9 cellular contexts compared by ENCODE assay signal in the genomic region with DNA sequence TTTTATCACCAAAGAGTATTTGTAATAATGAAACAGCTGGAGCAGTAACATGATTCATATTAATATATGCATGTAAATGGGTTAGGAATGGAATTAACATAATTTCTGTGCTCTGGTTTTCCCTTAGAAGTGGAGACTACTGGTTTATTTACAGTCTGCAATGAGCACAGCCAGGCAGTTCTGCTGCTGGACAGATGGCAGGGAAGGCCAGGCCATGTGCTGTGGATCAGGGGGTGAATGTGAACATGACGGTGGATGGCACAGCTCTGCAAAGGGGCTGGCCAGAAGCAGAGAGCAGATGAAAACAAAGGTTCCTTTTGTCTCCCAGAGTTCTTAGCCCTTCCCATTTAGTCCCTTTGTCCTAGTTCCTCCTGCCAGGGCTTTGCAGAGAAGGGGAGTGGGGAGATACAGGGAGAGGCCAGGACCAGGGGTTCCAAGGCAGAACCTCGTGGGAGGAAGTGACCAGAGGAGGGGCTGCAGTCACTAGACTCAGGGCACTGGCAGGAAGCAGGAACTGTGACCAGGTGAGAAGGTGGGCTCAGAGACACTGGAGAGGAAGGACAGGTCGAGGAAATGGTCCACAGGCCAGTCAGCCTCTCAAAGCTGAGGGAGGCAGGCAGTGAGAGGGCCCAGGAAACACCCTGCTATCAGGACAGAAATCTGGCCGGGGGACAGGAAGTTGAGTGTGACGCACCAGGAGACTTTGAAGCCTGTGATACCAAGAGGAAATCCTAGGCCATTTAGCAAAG.
DNase-seq lines count a peak whose midpoint lies in the region; ATAC-seq, FAIRE-seq and TF ChIP-seq lines count a peak whose summit lies in the region.
"Had no signal": no experiment of that assay in that cellular context is flagged by ENCODE, and none has a peak within 500 bp of the region (broad histone marks: within the 10 kb centered on the region; RNA-seq: fewer than 3 reads in every experiment).

No MANE protein-coding gene starts in this region.

- H2BK5ac ChIP-seq in mesendoderm (ENCODE audit: low read length): no peak overlapping the region

- no peak overlapping the region for H2AK5ac ChIP-seq in mesendoderm (ENCODE audit: low read length)

- no peaks in the 10 kb centered on the region for H3K9me3 Mint-ChIP-seq in activated T-helper 17 cell treated with anti-CD3 and anti-CD28 coated beads, Interleukin-2, amount 50 U/mL, for 72 hours

- no peaks in the 10 kb centered on the region for H3K79me1 ChIP-seq in mesendoderm (ENCODE audit: low read length)

- H3K4me3 Mint-ChIP-seq in activated T-helper 17 cell treated with anti-CD3 and anti-CD28 coated beads, Interleukin-2, amount 50 U/mL, for 72 hours: peak overlapping the region; percentile 9

- H4K8ac ChIP-seq in mesendoderm (ENCODE audit: low read depth, low read length): no peak overlapping the region

- no peak overlapping the region for H2BK15ac ChIP-seq in mesendoderm (replicated peaks; ENCODE audit: low read depth)

- H3K27ac Mint-ChIP-seq in activated T-helper 17 cell treated with anti-CD3 and anti-CD28 coated beads, Interleukin-2, amount 50 U/mL, for 72 hours: peak overlapping the region; percentile 73

- H3K79me2 ChIP-seq in mesendoderm (ENCODE audit: control insufficient read depth, insufficient read depth, low read length): no peaks in the 10 kb centered on the region

- no peak overlapping the region for H3K27ac ChIP-seq in mesendoderm (ENCODE audit: low read depth, low read length)
- H3K27ac ChIP-seq: SJSA1 had no signal

- no peak overlapping the region for H3K4me2 ChIP-seq in mesendoderm (ENCODE audit: low read length)

- no peaks in the 10 kb centered on the region for H3K27me3 ChIP-seq in mesendoderm (ENCODE audit: insufficient read depth, low read length, poor library complexity)
- H3K27me3 ChIP-seq: SJSA1 had no signal

- no peak overlapping the region for H4K5ac ChIP-seq in mesendoderm (ENCODE audit: low read length)

- TF ChIP-seq POLR2A in H54 (IDR thresholded peaks at IDR 0.05; ENCODE audit: low read depth, low read length): no peak

- no CpG with 5 or more reads among the region's 5 CpGs for WGBS in mesendoderm (ENCODE audit: extremely low coverage, insufficient coverage, low lambda C conversion rate)

- H3K27me3 Mint-ChIP-seq in activated T-helper 17 cell treated with anti-CD3 and anti-CD28 coated beads, Interleukin-2, amount 50 U/mL, for 72 hours: peaks cover 6% of the 10 kb centered on the region

- no peaks in the 10 kb centered on the region for H3K36me3 ChIP-seq in mesendoderm (ENCODE audit: control insufficient read depth, insufficient read depth, low read length)
- H3K36me3 ChIP-seq: SJSA1 had no signal

- no peak overlapping the region for H3K56ac ChIP-seq in mesendoderm (ENCODE audit: low read length)

- H3K4me1 ChIP-seq in mesendoderm (ENCODE audit: control insufficient read depth, low read depth, low read length): no peaks in the 10 kb centered on the region

- peak; percentile 44 for ATAC-seq in activated T-helper 17 cell treated with anti-CD3 and anti-CD28 coated beads, Interleukin-2, amount 50 U/mL, for 72 hours (replicated peaks)
- no peak for ATAC-seq in GM19455 (IDR thresholded peaks at IDR 0.05; ENCODE audit: unreplicated experiment)
- ATAC-seq in GM19397 (IDR thresholded peaks at IDR 0.05; ENCODE audit: unreplicated experiment): no peak

- FAIRE-seq in H54 (lab: Jason Lieb, UNC): no peak

- DNase-seq in C1 segment of cervical spinal cord (lab: John Stamatoyannopoulos, UW): peak in 13 of 14 donors; percentile 12 to 82 (median 58)
- DNase-seq in LHCN-M2 (ENCODE audit: low read depth): peak; percentile 51
- peak; percentile 18 for DNase-seq in mesendoderm
- no peak for DNase-seq in NCI-H2029 (lab: John Stamatoyannopoulos, UW)
- DNase-seq in H54 (ENCODE audit: insufficient read length, low spot score): no peak

- no peak overlapping the region for H3K4me3 ChIP-seq in mesendoderm (ENCODE audit: low read length)
- H3K4me3 ChIP-seq: SJSA1 had no signal

- no peaks in the 10 kb centered on the region for H3K4me1 Mint-ChIP-seq in activated T-helper 17 cell treated with anti-CD3 and anti-CD28 coated beads, Interleukin-2, amount 50 U/mL, for 72 hours

- no peak overlapping the region for H2BK120ac ChIP-seq in mesendoderm (ENCODE audit: low read depth, low read length)

- no peak overlapping the region for H3K9ac ChIP-seq in mesendoderm (ENCODE audit: low read length)

- H3K36me3 Mint-ChIP-seq in activated T-helper 17 cell treated with anti-CD3 and anti-CD28 coated beads, Interleukin-2, amount 50 U/mL, for 72 hours (ENCODE audit: low read depth): no peaks in the 10 kb centered on the region

- no peak overlapping the region for H3K23ac ChIP-seq in mesendoderm (ENCODE audit: low read length)

- no peak overlapping the region for H3K18ac ChIP-seq in mesendoderm (ENCODE audit: low read length)

- H3K4ac ChIP-seq in mesendoderm (ENCODE audit: low read depth, low read length): no peak overlapping the region

Comparison
In these comparisons a context has a peak if more than half of its experiments do, and no peak if none do; other contexts are left out.
1. DNase-seq: peak in C1 segment of cervical spinal cord (13 of 14), LHCN-M2 (single experiment) and mesendoderm (single experiment); none in NCI-H2029 (single experiment) and H54 (single experiment).